ENCODE assay signal across 8 cellular contexts in the genomic region with DNA sequence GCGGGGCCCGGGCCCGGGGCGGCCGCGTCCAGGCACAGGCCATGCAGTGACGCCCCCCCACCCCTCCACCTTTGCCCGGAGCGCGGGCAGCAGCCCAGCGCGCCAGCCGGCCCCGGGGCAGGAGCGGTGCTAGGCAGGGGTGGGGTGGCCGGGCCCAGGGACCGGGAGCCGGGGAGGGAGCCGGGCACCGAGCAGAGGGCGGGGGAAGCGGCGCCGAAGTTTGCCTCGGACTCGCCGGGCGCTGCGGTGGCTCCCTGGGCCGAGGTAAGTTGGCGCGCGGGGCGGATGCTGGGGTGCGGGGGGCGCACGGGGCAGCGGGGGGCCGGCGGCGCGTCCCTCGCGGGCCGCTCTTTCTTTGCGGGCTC. TPM values are rescaled to one million over a fixed set of nuclear protein-coding genes. Genes with fewer than 3 reads are reported as not detected.
A peak's percentile ranks its signal among the peaks of the same experiment; 100 is the strongest.
DNase-seq lines count a peak whose midpoint lies in the region; ATAC-seq and TF ChIP-seq lines count a peak whose summit lies in the region.

No MANE protein-coding gene starts in this region.

- TF ChIP-seq EP300 in ovary (IDR thresholded peaks at IDR 0.05), result no peak

- no peak for DNase-seq in AG04450 (ENCODE audit: low read depth, low spot score)
- peak; percentile 44 for DNase-seq in HuH-7.5 (ENCODE audit: low spot score)
- no peak for DNase-seq in ovary
- DNase-seq in progenitor cell of endocrine pancreas (ENCODE audit: low spot score, unreplicated experiment), result no peak
- no peak for DNase-seq in SK-N-DZ (ENCODE audit: low spot score)

- H3K9me3 Mint-ChIP-seq in progenitor cell of endocrine pancreas (ENCODE audit: low read depth), result no peaks in the 10 kb centered on the region

- peaks cover 33% of the 10 kb centered on the region for H3K4me1 Mint-ChIP-seq in progenitor cell of endocrine pancreas (ENCODE audit: low read depth)

- TF ChIP-seq CTCF in AG04450 (IDR thresholded peaks at IDR 0.05; ENCODE audit: low read depth, low read length) (no peak), ovary (IDR thresholded peaks at IDR 0.05) (no peak), progenitor cell of endocrine pancreas (IDR thresholded peaks at IDR 0.05; ENCODE audit: unreplicated experiment) (no peak)

- peaks cover 3% of the 10 kb centered on the region for H3K4me1 ChIP-seq in ovary (ENCODE audit: insufficient read depth)

- no peak overlapping the region for H3K27ac ChIP-seq in AG04450 (ENCODE audit: low read depth, low read length)
- H3K27ac ChIP-seq in ovary, result peak overlapping the region; percentile 94 to 99

- H3K27ac Mint-ChIP-seq in progenitor cell of endocrine pancreas, result no peak overlapping the region

- H3K4me3 ChIP-seq in AG04450 (ENCODE audit: low read depth, low read length), result peak overlapping the region; percentile 68
- peak overlapping the region; percentile 52 for H3K4me3 ChIP-seq in ovary

- H3K36me3 Mint-ChIP-seq in progenitor cell of endocrine pancreas (ENCODE audit: insufficient read depth), result no peaks in the 10 kb centered on the region

- intact Hi-C loops in ovary (cut with DNase I), result loop anchor here (1.0 to 10.0 kb wide), 5 partner anchors 18 to 260 kb away; no protein-coding TSS in a partner anchor

- H3K27me3 Mint-ChIP-seq in progenitor cell of endocrine pancreas, result no peaks in the 10 kb centered on the region

- H3K9me3 ChIP-seq in AG04450 (ENCODE audit: control insufficient read depth, insufficient read depth, low read length), result no peaks in the 10 kb centered on the region
- no peaks in the 10 kb centered on the region for H3K9me3 ChIP-seq in ovary

- H3K36me3 ChIP-seq in ovary, result no peaks in the 10 kb centered on the region

- H3K4me3 Mint-ChIP-seq in progenitor cell of endocrine pancreas (ENCODE audit: low read depth), result no peak overlapping the region

- POLR2A ChIA-PET in AG04450 (lab: Yijun Ruan, JAX), result interaction anchor here (0.6 to 1.0 kb wide), 4 partner anchors 18 to 190 kb away, joined by 3 to 6 read pairs (median 4); no protein-coding TSS in a partner anchor

- peak; percentile 32 for ATAC-seq in GM19372 (IDR thresholded peaks at IDR 0.05; ENCODE audit: low read depth, unreplicated experiment)
- peak; percentile 54 for ATAC-seq in esophagus mucosa
- no peak for ATAC-seq in GM18870 (IDR thresholded peaks at IDR 0.05; ENCODE audit: unreplicated experiment)

- CTCF ChIA-PET in AG04450 (lab: Charles Lee), result interaction anchor here (1.3 kb wide), 2 partner anchors 343 to 386 kb away, joined by 4 to 6 read pairs; no protein-coding TSS in a partner anchor

- 0 to 1% (median 0%) methylated on average over 22 to 46 of the region's 46 CpGs for WGBS in ovary, 3 donors

- H3K27me3 ChIP-seq in AG04450 (ENCODE audit: control insufficient read depth, insufficient read depth, low read length) (no peaks in the 10 kb centered on the region), ovary (no peaks in the 10 kb centered on the region)

- TF ChIP-seq POLR2A in ovary (IDR thresholded peaks at IDR 0.05), result no peak

RNA-seq across cellular contexts. Expression of a gene that starts 0.3 kb away (rescaled TPM):
- polyA plus RNA-seq in AG04450 (2011; rRNA removed) (100 and 113 TPM in 2 replicates), ovary (10 to 100 TPM; 20.0 to 30.9 TPM)
- 167 and 198 TPM in 2 replicates for polyA minus RNA-seq in AG04450 (2011; rRNA and poly(A)+ RNA removed)
- total RNA-seq in esophagus mucosa (35.3 TPM), ovary (10 to 100 TPM; 59.2 to 84.1 (median 73.9) TPM), progenitor cell of endocrine pancreas (92.4 and 95.8 TPM in 2 replicates)
- polyA plus RNA-seq in SK-N-DZ (2014; cell fraction: cytosol; rRNA removed), result 29.0 and 44.2 TPM in 2 replicates
- 23.3 and 31.1 TPM in 2 replicates for polyA plus RNA-seq in SK-N-DZ (2014; cell fraction: nucleus; rRNA removed)
